ENCODE assay signal across 8 cellular contexts in the genomic region with DNA sequence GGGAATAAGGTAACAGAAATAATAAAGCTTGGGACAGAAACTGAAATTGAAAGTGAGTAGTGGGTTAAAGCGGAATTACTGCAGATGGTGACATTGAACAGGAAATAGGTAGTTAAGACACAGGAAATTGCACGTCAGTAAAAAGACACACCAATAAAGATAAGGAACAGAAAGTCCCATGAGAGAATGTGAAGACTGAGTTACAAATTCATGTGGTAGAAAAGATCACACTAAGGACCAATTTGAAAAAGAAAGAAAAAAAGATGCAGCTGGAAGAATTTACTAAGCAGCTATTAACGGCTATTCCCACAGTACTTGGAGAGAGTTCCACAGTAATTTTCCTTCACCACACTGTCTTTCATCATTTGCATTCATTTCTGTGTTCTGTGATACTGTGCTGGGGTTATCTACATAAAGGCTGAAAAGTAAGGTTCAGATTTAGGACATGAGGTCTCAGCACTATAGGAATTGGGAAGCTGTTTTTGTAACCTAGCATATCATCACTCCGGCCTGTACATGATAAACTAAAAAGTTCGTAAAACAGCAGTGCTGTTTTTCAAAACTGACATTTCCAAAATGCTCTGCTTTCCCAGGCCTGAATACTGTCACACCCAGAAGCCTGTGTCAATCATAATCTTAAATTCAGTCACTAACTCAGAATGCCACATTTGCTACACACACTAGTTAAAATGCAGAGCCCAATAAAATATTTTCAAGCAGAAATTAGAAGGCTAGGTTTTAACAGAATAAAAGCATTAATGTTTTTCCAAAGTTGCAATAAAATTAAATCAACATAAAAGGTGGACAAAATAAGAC. TPM values are rescaled to one million over a fixed set of nuclear protein-coding genes. Genes with fewer than 3 reads are reported as not detected.
A peak's percentile ranks its signal among the peaks of the same experiment; 100 is the strongest.
DNase-seq lines count a peak whose midpoint lies in the region; ATAC-seq and TF ChIP-seq lines count a peak whose summit lies in the region.

No MANE protein-coding gene starts in this region.

- no peak for TF ChIP-seq EP300 in esophagus muscularis mucosa (IDR thresholded peaks at IDR 0.05)

- intact Hi-C loops in esophagus muscularis mucosa (cut with DNase I) = no loop called here

- H3K27me3 Mint-ChIP-seq in activated naive CD8-positive, alpha-beta T cell treated with anti-CD3 and anti-CD28 coated beads for 36 hours = no peaks in the 10 kb centered on the region

- H3K4me1 Mint-ChIP-seq in activated naive CD8-positive, alpha-beta T cell treated with anti-CD3 and anti-CD28 coated beads for 36 hours = peaks cover 10% of the 10 kb centered on the region

- H3K4me3 ChIP-seq in esophagus muscularis mucosa = peak overlapping the region in 1 of 4 donors; percentile 4

- DNase-seq in EL = peak; percentile 22
- no peak for DNase-seq in activated naive CD8-positive, alpha-beta T cell treated with anti-CD3 and anti-CD28 coated beads for 36 hours
- peak; percentile 71 to 84 for DNase-seq in lung microvascular endothelial cell (ENCODE audit: low read depth in 2 of 2)
- no peak for DNase-seq in NCI-H748 (lab: John Stamatoyannopoulos, UW; ENCODE audit: unreplicated experiment)
- no peak for DNase-seq in esophagus muscularis mucosa (ENCODE audit: extremely low spot score)
- DNase-seq in kidney tubule cell (ENCODE audit: low spot score) = no peak

- 69% methylated on average over 5 of the region's 5 CpGs for WGBS in esophagus muscularis mucosa

- H3K36me3 Mint-ChIP-seq in activated naive CD8-positive, alpha-beta T cell treated with anti-CD3 and anti-CD28 coated beads for 36 hours = peaks cover 49% of the 10 kb centered on the region

- H3K4me1 ChIP-seq in esophagus muscularis mucosa = peaks cover 0 to 3% (median 0%) of the 10 kb centered on the region in 4 donors

- H3K27ac Mint-ChIP-seq in activated naive CD8-positive, alpha-beta T cell treated with anti-CD3 and anti-CD28 coated beads for 36 hours = peak overlapping the region; percentile 93

- H3K9me3 ChIP-seq in esophagus muscularis mucosa = no peaks in the 10 kb centered on the region

- H3K27me3 ChIP-seq in esophagus muscularis mucosa = no peaks in the 10 kb centered on the region

- H3K9me3 Mint-ChIP-seq in activated naive CD8-positive, alpha-beta T cell treated with anti-CD3 and anti-CD28 coated beads for 36 hours = no peaks in the 10 kb centered on the region

- no peak overlapping the region for H3K27ac ChIP-seq in esophagus muscularis mucosa (replicated peaks in 1 of 4)

- no peak for TF ChIP-seq POLR2A in esophagus muscularis mucosa (IDR thresholded peaks at IDR 0.05; ENCODE audit: low read depth)

- peak overlapping the region; percentile 72 for H3K4me3 Mint-ChIP-seq in activated naive CD8-positive, alpha-beta T cell treated with anti-CD3 and anti-CD28 coated beads for 36 hours

- TF ChIP-seq CTCF in esophagus muscularis mucosa (IDR thresholded peaks at IDR 0.05) = no peak

- ATAC-seq in GM21381 (IDR thresholded peaks at IDR 0.05; ENCODE audit: unreplicated experiment) = peak; percentile 89
- peak; percentile 93 for ATAC-seq in HG03565 (IDR thresholded peaks at IDR 0.05; ENCODE audit: unreplicated experiment)

- H3K36me3 ChIP-seq in esophagus muscularis mucosa = peaks cover 0 to 14% (median 1%) of the 10 kb centered on the region in 4 donors

RNA-seq across cellular contexts. Expression of a gene that starts 42.9 kb away (rescaled TPM):
- 10 to 100 TPM; 18.2 to 19.1 TPM for total RNA-seq in activated naive CD8-positive, alpha-beta T cell treated with anti-CD3 and anti-CD28 coated beads for 36 hours
- total RNA-seq in lung microvascular endothelial cell (13.3 and 16.5 TPM in 2 replicates), esophagus muscularis mucosa (10 to 100 TPM in 3 of 4 donors, 1 to 10 TPM in 1; 9.0 to 22.0 (median 13.0) TPM)

Comparison
In these comparisons a context has a peak if more than half of its experiments do, and no peak if none do; other contexts are left out.
1. DNase-seq: peak in EL (single experiment) and lung microvascular endothelial cell (2 of 2); none in activated naive CD8-positive, alpha-beta T cell treated with anti-CD3 and anti-CD28 coated beads for 36 hours (single experiment), NCI-H748 (single experiment), esophagus muscularis mucosa (single experiment) and kidney tubule cell (single experiment).